1 cellular context compared by ENCODE assay signal in the genomic region with DNA sequence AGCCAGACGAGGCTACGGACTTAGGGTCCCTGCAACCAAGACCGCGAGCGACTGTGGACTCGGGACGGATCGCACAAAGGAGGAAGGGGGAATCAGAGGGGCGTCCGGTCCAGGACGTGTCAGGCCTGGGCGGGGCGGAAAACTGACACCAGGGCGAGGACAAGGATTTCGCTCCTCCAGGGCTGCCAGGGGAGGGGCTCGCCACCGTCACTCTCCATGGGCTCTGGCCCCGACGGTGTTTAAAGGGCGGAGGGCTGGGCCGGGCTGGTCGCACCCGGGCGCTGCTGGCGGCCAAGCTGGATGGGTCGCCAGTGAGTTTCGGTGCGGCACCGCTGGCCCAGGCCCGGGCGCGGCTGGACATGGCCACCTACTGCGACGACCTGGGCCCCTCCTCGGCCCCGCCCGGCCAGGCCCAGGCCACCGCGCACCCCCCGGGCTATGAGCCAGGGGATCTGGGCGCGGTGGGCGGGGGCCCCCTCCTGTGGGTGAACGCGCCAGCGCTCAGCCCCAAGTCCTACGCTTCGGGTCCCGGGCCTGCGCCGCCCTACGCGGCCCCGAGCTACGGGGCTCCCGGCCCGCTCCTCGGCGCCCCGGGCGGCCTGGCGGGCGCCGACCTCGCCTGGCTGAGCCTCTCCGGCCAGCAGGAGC.
TF ChIP-seq lines count a peak whose summit lies in the region.

A gene (plus strand): TSS at position 271 of the 648 bp plus-strand sequence. CDS start 89 bp downstream, at position 360.

TF ChIP-seq in HepG2, 621 proteins besides CTCF, POLR2A, EP300 and RAD21:
- TF ChIP-seq, protein P1, sequence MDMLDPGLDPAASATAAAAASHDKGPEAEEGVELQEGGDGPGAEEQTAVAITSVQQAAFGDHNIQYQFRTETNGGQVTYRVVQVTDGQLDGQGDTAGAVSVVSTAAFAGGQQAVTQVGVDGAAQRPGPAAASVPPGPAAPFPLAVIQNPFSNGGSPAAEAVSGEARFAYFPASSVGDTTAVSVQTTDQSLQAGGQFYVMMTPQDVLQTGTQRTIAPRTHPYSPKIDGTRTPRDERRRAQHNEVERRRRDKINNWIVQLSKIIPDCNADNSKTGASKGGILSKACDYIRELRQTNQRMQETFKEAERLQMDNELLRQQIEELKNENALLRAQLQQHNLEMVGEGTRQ (IDR thresholded peaks at IDR 0.05; ENCODE audit: low read depth, low read length), result no peak
- TF ChIP-seq, protein P1 (CRISPR knock-in tag; IDR thresholded peaks at IDR 0.05; ENCODE audit: borderline replicate concordance), result no peak
- no peak for TF ChIP-seq ZNF777 (CRISPR knock-in tag; IDR thresholded peaks at IDR 0.05)
- TF ChIP-seq ZNF660 (CRISPR knock-in tag; IDR thresholded peaks at IDR 0.05; ENCODE audit: borderline replicate concordance, low read depth), result no peak
- TF ChIP-seq ADNP (CRISPR knock-in tag; IDR thresholded peaks at IDR 0.05), result no peak
- no peak for TF ChIP-seq CREM (IDR thresholded peaks at IDR 0.05)
- no peak for TF ChIP-seq CREM (CRISPR knock-in tag; IDR thresholded peaks at IDR 0.05)
- no peak for TF ChIP-seq ZNF24 (IDR thresholded peaks at IDR 0.05)
- TF ChIP-seq ZNF234 (CRISPR knock-in tag; conservative IDR thresholded peaks at IDR 0.05), result no peak
- TF ChIP-seq ZSCAN20 (CRISPR knock-in tag; IDR thresholded peaks at IDR 0.05; ENCODE audit: borderline replicate concordance), result no peak
- TF ChIP-seq, protein P2, sequence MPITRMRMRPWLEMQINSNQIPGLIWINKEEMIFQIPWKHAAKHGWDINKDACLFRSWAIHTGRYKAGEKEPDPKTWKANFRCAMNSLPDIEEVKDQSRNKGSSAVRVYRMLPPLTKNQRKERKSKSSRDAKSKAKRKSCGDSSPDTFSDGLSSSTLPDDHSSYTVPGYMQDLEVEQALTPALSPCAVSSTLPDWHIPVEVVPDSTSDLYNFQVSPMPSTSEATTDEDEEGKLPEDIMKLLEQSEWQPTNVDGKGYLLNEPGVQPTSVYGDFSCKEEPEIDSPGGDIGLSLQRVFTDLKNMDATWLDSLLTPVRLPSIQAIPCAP (CRISPR knock-in tag; IDR thresholded peaks at IDR 0.05; ENCODE audit: low read depth), result no peak
- no peak for TF ChIP-seq ZNF746 (CRISPR knock-in tag; IDR thresholded peaks at IDR 0.05)
- TF ChIP-seq YY1 (IDR thresholded peaks at IDR 0.05; ENCODE audit: insufficient read depth, insufficient replicate concordance, low read depth, low read length), result no peak
- no peak for TF ChIP-seq RFX3 (CRISPR knock-in tag; IDR thresholded peaks at IDR 0.05)
- no peak for TF ChIP-seq PHF5A (CRISPR knock-in tag; IDR thresholded peaks at IDR 0.05; ENCODE audit: low read depth, unreplicated experiment)
- no peak for TF ChIP-seq NFE2 (CRISPR knock-in tag; IDR thresholded peaks at IDR 0.05)
- no peak for TF ChIP-seq ZNF431 (CRISPR knock-in tag; IDR thresholded peaks at IDR 0.05; ENCODE audit: borderline replicate concordance, low read depth)
- TF ChIP-seq YEATS2 (CRISPR knock-in tag; IDR thresholded peaks at IDR 0.05; ENCODE audit: borderline replicate concordance), result no peak
- no peak for TF ChIP-seq ZNF207 (IDR thresholded peaks at IDR 0.05; ENCODE audit: borderline replicate concordance)
- no peak for TF ChIP-seq FOXK2 (IDR thresholded peaks at IDR 0.05)
- TF ChIP-seq, protein P3, sequence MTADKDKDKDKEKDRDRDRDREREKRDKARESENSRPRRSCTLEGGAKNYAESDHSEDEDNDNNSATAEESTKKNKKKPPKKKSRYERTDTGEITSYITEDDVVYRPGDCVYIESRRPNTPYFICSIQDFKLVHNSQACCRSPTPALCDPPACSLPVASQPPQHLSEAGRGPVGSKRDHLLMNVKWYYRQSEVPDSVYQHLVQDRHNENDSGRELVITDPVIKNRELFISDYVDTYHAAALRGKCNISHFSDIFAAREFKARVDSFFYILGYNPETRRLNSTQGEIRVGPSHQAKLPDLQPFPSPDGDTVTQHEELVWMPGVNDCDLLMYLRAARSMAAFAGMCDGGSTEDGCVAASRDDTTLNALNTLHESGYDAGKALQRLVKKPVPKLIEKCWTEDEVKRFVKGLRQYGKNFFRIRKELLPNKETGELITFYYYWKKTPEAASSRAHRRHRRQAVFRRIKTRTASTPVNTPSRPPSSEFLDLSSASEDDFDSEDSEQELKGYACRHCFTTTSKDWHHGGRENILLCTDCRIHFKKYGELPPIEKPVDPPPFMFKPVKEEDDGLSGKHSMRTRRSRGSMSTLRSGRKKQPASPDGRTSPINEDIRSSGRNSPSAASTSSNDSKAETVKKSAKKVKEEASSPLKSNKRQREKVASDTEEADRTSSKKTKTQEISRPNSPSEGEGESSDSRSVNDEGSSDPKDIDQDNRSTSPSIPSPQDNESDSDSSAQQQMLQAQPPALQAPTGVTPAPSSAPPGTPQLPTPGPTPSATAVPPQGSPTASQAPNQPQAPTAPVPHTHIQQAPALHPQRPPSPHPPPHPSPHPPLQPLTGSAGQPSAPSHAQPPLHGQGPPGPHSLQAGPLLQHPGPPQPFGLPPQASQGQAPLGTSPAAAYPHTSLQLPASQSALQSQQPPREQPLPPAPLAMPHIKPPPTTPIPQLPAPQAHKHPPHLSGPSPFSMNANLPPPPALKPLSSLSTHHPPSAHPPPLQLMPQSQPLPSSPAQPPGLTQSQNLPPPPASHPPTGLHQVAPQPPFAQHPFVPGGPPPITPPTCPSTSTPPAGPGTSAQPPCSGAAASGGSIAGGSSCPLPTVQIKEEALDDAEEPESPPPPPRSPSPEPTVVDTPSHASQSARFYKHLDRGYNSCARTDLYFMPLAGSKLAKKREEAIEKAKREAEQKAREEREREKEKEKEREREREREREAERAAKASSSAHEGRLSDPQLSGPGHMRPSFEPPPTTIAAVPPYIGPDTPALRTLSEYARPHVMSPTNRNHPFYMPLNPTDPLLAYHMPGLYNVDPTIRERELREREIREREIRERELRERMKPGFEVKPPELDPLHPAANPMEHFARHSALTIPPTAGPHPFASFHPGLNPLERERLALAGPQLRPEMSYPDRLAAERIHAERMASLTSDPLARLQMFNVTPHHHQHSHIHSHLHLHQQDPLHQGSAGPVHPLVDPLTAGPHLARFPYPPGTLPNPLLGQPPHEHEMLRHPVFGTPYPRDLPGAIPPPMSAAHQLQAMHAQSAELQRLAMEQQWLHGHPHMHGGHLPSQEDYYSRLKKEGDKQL (CRISPR knock-in tag; IDR thresholded peaks at IDR 0.05; ENCODE audit: low read depth), result no peak
- no peak for TF ChIP-seq ZSCAN25 (CRISPR knock-in tag; IDR thresholded peaks at IDR 0.05)
